In genomic region chr6:16130932-16131387, GRCh38 we compare ENCODE assay signal across 8 cellular contexts. TPM values are rescaled to one million over a fixed set of nuclear protein-coding genes. Genes with fewer than 3 reads are reported as not detected.
A peak's percentile ranks its signal among the peaks of the same experiment; 100 is the strongest.
DNase-seq lines count a peak whose midpoint lies in the region; ATAC-seq, FAIRE-seq and TF ChIP-seq lines count a peak whose summit lies in the region.

No MANE protein-coding gene starts in this region.

- H3K4me1 Mint-ChIP-seq in T-helper 17 cell, result peaks cover 32% of the 10 kb centered on the region

- H3K18ac ChIP-seq in mesendoderm (ENCODE audit: low read length), result peak overlapping the region; percentile 94

- no peak for TF ChIP-seq CTCF in upper lobe of right lung (IDR thresholded peaks at IDR 0.05)

- intact Hi-C loops in Right ventricle myocardium inferior (cut with DNase I) (loop anchor here (2.0 kb wide), 1 partner anchor 52 kb away; no protein-coding TSS in a partner anchor), cardiac septum (cut with DNase I) (no loop called here), upper lobe of right lung (cut with DNase I) (no loop called here)

- FAIRE-seq in endometrium (lab: Jason Lieb, UNC), result peak; percentile 83

- H2BK15ac ChIP-seq in mesendoderm (replicated peaks; ENCODE audit: low read depth), result no peak overlapping the region

- H4K8ac ChIP-seq in mesendoderm (ENCODE audit: low read depth, low read length), result no peak overlapping the region

- H2AK5ac ChIP-seq in mesendoderm (ENCODE audit: low read length), result no peak overlapping the region

- DNase-seq in Right ventricle myocardium inferior (ENCODE audit: missing footprints) (no peak), cardiac septum (ENCODE audit: low spot score) (no peak), H4 (ENCODE audit: low spot score) (peak; percentile 93), KG1 (lab: John Stamatoyannopoulos, UW) (peak; percentile 21), T-helper 17 cell (peak in 1 of 3 donors; percentile 22), mesendoderm (peak; percentile 94), upper lobe of right lung (no peak)

- H3K4me1 ChIP-seq in mesendoderm (ENCODE audit: control insufficient read depth, low read depth, low read length) (no peaks in the 10 kb centered on the region), upper lobe of right lung (peaks cover 48% of the 10 kb centered on the region)

- WGBS in mesendoderm (ENCODE audit: extremely low coverage, insufficient coverage, low lambda C conversion rate), result no CpG with 5 or more reads among the region's 3 CpGs

- H3K79me2 ChIP-seq in mesendoderm (ENCODE audit: control insufficient read depth, insufficient read depth, low read length), result peaks cover 19% of the 10 kb centered on the region

- no peak overlapping the region for H3K4me3 ChIP-seq in mesendoderm (ENCODE audit: low read length)
- peak overlapping the region; percentile 94 for H3K4me3 ChIP-seq in upper lobe of right lung

- H3K4ac ChIP-seq in mesendoderm (ENCODE audit: low read depth, low read length), result no peak overlapping the region

- H3K36me3 ChIP-seq in mesendoderm (ENCODE audit: control insufficient read depth, insufficient read depth, low read length), result no peaks in the 10 kb centered on the region
- no peaks in the 10 kb centered on the region for H3K36me3 ChIP-seq in upper lobe of right lung

- no peak overlapping the region for H3K9ac ChIP-seq in mesendoderm (ENCODE audit: low read length)

- H3K79me1 ChIP-seq in mesendoderm (ENCODE audit: low read length), result peaks cover 3% of the 10 kb centered on the region

- peaks cover 5% of the 10 kb centered on the region for H3K36me3 Mint-ChIP-seq in T-helper 17 cell (ENCODE audit: low read depth)

- peak overlapping the region; percentile 47 for H3K4me2 ChIP-seq in mesendoderm (ENCODE audit: low read length)

- H3K9me3 ChIP-seq in T-helper 17 cell (ENCODE audit: control insufficient read depth, low read length, poor library complexity, severe bottlenecking) (no peaks in the 10 kb centered on the region), upper lobe of right lung (no peaks in the 10 kb centered on the region)

- peaks cover 6% of the 10 kb centered on the region for H3K27me3 Mint-ChIP-seq in T-helper 17 cell

- H3K27me3 ChIP-seq in mesendoderm (ENCODE audit: insufficient read depth, low read length, poor library complexity) (no peaks in the 10 kb centered on the region), upper lobe of right lung (no peaks in the 10 kb centered on the region)

- no peak overlapping the region for H2BK5ac ChIP-seq in mesendoderm (ENCODE audit: low read length)

- H4K5ac ChIP-seq in mesendoderm (ENCODE audit: low read length), result no peak overlapping the region

- peak; percentile 63 for ATAC-seq in Right ventricle myocardium inferior
- peak; percentile 62 for ATAC-seq in T-helper 17 cell
- peak; percentile 70 for ATAC-seq in upper lobe of right lung

- H3K27ac Mint-ChIP-seq in T-helper 17 cell, result peak overlapping the region; percentile 93

- no peak overlapping the region for H2BK120ac ChIP-seq in mesendoderm (ENCODE audit: low read depth, low read length)

- H3K4me3 Mint-ChIP-seq in T-helper 17 cell, result peak overlapping the region; percentile 94

- H3K27ac ChIP-seq in mesendoderm (ENCODE audit: low read depth, low read length) (peak overlapping the region; percentile 64), upper lobe of right lung (peak overlapping the region; percentile 95)

- H3K56ac ChIP-seq in mesendoderm (ENCODE audit: low read length), result no peak overlapping the region

- no peak overlapping the region for H3K23ac ChIP-seq in mesendoderm (ENCODE audit: low read length)

RNA-seq across cellular contexts. Expression of gene MYLIP, which starts 2.1 kb away (rescaled TPM):
- 13.0 TPM for total RNA-seq in Right ventricle myocardium inferior
- 17.6 TPM for total RNA-seq in cardiac septum
- total RNA-seq in H4 (2014; rRNA removed; shearing (Covaris generic)), result 15.9 and 16.9 TPM in 2 replicates
- total RNA-seq in T-helper 17 cell, result 100 to 1,000 TPM; 191 to 229 TPM
- polyA plus RNA-seq in mesendoderm (2013, experiment 1 of 2), result 13.4 TPM
- polyA plus RNA-seq in mesendoderm (2013, experiment 2 of 2), result 13.6 TPM
- total RNA-seq in upper lobe of right lung, result 39.5 TPM

Comparison
In these comparisons a context has a peak if more than half of its experiments do, and no peak if none do; other contexts are left out.
1. DNase-seq: peak in H4 (single experiment), KG1 (single experiment) and mesendoderm (single experiment); none in Right ventricle myocardium inferior (single experiment), cardiac septum (single experiment) and upper lobe of right lung (single experiment).
2. Peak in every context shown above with its lines, with median percentiles within 50 percentile points of each other: ATAC-seq.